Comparison of ENCODE assay signal across 8 cellular contexts in genomic region chr11:113773416-113774173, GRCh38. TPM values are rescaled to one million over a fixed set of nuclear protein-coding genes. Genes with fewer than 3 reads are reported as not detected.
A peak's percentile ranks its signal among the peaks of the same experiment; 100 is the strongest.
DNase-seq lines count a peak whose midpoint lies in the region; ATAC-seq and TF ChIP-seq lines count a peak whose summit lies in the region.

Gene ZW10, minus strand, starts transcription at chr11:113773692. Its CDS starts 26 bp downstream, at chr11:113773666.

- intact Hi-C loops in PC-3 (cut with micrococcal nuclease) (loop anchor here (2.0 kb wide), 1 partner anchor 101 kb away; the partner anchor contains the start of gene USP28), mucosa of descending colon (cut with DNase I, micrococcal nuclease) (no loop called here)

- H3K9me3 ChIP-seq in PC-3 (ENCODE audit: low read length): no peaks in the 10 kb centered on the region
- H3K9me3 ChIP-seq in mucosa of descending colon: no peaks in the 10 kb centered on the region

- POLR2A ChIA-PET in PC-3 (lab: Charles Lee; ENCODE audit: unreplicated experiment): no interaction called here

- H3K9ac ChIP-seq in PC-3 (ENCODE audit: low read length): peak within 1 kb of the TSS; percentile 94

- DNase-seq in DMS53 treated with DMSO at 0.1 percent for 48 hours (lab: John Stamatoyannopoulos, UW; ENCODE audit: unreplicated experiment) (peak; percentile 95), PC-3 (peak; percentile 99), activated T-cell treated with anti-CD3 and anti-CD28 coated beads for 48 hours (ENCODE audit: low read depth) (peak; percentile 91), epithelial cell of prostate (ENCODE audit: low read depth, low spot score) (peak; percentile 87), mucosa of descending colon (peak; percentile 97 to 98 (median 98))
- peak; percentile 92 for DNase-seq in Jurkat, Clone E6-1 (ENCODE audit: low read depth, low spot score)
- DNase-seq in stimulated activated CD8-positive, alpha-beta memory T cell treated with anti-CD3 and anti-CD28 coated beads, Interleukin-4, amount 100 ng/mL, for 24 hours (ENCODE audit: low read depth): peak; percentile 90

- TF ChIP-seq CTCF in PC-3 (conservative IDR thresholded peaks at IDR 0.05; ENCODE audit: low read depth, low read length) (peak; percentile 99), mucosa of descending colon (IDR thresholded peaks at IDR 0.05) (peak; percentile 42)

- no peaks in the 10 kb centered on the region for H3F3A ChIP-seq in PC-3 (ENCODE audit: low read length, unreplicated experiment)

- H3K27me3 ChIP-seq in PC-3 (ENCODE audit: low read length): no peaks in the 10 kb centered on the region

- peaks cover 3% of the 10 kb centered on the region; the same call in 1 of the 2 replicates for H3K36me3 ChIP-seq in PC-3 (ENCODE audit: low read depth, low read length)
- H3K36me3 ChIP-seq in mucosa of descending colon (ENCODE audit: low read depth): peaks cover 5% of the 10 kb centered on the region

- peak; percentile 98 for ATAC-seq in GM21619 (IDR thresholded peaks at IDR 0.05; ENCODE audit: unreplicated experiment)
- peak; percentile 98 for ATAC-seq in PC-3
- peak; percentile 99 for ATAC-seq in mucosa of descending colon

- CTCF ChIA-PET in PC-3 (lab: Charles Lee): interaction anchor here (0.6 to 0.8 kb wide), 3 partner anchors 23 to 1291 kb away, joined by 3 to 6 read pairs (median 4); no protein-coding TSS in a partner anchor

- H3K4me2 ChIP-seq in PC-3 (ENCODE audit: low read length): peak within 1 kb of the TSS; percentile 85

- H3K79me2 ChIP-seq in PC-3 (ENCODE audit: low read length): peaks cover 29% of the 10 kb centered on the region

- H3K27ac ChIP-seq in PC-3 (ENCODE audit: low read length) (peak within 1 kb of the TSS; percentile 35), epithelial cell of prostate (peak within 1 kb of the TSS; percentile 60)

- peak within 1 kb of the TSS; percentile 93 for H2AFZ ChIP-seq in PC-3 (ENCODE audit: low read length)

- H3K4me1 ChIP-seq in PC-3 (ENCODE audit: insufficient read depth, low read length) (peaks cover 16% of the 10 kb centered on the region), mucosa of descending colon (ENCODE audit: low read depth) (peaks cover 11% of the 10 kb centered on the region)

- H4K20me1 ChIP-seq in PC-3 (ENCODE audit: low read length): no peaks in the 10 kb centered on the region

- no peaks in the 10 kb centered on the region for H3K9me2 ChIP-seq in PC-3 (replicated peaks; ENCODE audit: low read length)

- BruUV-seq in PC-3 (replicated peaks; lab: Mats Ljungman, UMichigan): no TSS peak

- peak within 1 kb of the TSS; percentile 95 for H3K4me3 ChIP-seq in Jurkat, Clone E6-1 (ENCODE audit: low read length)
- H3K4me3 ChIP-seq in PC-3 (ENCODE audit: low read length): peak within 1 kb of the TSS; percentile 91
- peak within 1 kb of the TSS; percentile 59 for H3K4me3 ChIP-seq in mucosa of descending colon

RNA-seq across cellular contexts. Expression of gene ZW10, which starts in this region (rescaled TPM):
- polyA plus RNA-seq in Jurkat, Clone E6-1 (2012; ENCODE audit: insufficient read depth, insufficient read length): 33.2 TPM
- total RNA-seq in PC-3 (2014; rRNA removed) (36.5 and 38.4 TPM in 2 replicates), mucosa of descending colon (10 to 100 TPM; 10.5 to 12.3 (median 11.1) TPM)

Comparison
In these comparisons a context has a peak if more than half of its experiments do, and no peak if none do; other contexts are left out.
1. Peak in every context shown above with its lines: DNase-seq, ATAC-seq, H3K4me3 ChIP-seq and H3K27ac ChIP-seq.